ENCODE assay signal across 10 cellular contexts in genomic region chr12:15978431-15978950, GRCh38.
DNase-seq lines count a peak whose midpoint lies in the region; ATAC-seq and TF ChIP-seq lines count a peak whose summit lies in the region.
"Had no signal": no experiment of that assay in that cellular context is flagged by ENCODE, and none has a peak within 500 bp of the region (broad histone marks: within the 10 kb centered on the region; RNA-seq: fewer than 3 reads in every experiment).

No MANE protein-coding gene starts in this region.

- DNase-seq in A673 (ENCODE audit: low spot score): peak; percentile 4
- DNase-seq in LoVo (ENCODE audit: low spot score): peak; percentile 31
- DNase-seq in epithelial cell of esophagus (ENCODE audit: low read depth): peak; percentile 67
- no peak for DNase-seq in lower lobe of right lung
- DNase-seq in anterior cingulate cortex (lab: John Stamatoyannopoulos, UW): no peak
- no peak for DNase-seq in activated CD4-positive, alpha-beta T cell treated with anti-CD3 and anti-CD28 coated beads, Interleukin-2, amount 50 U/mL, for 4 hours
- DNase-seq: NCI-H2107 had no signal

- no peak for TF ChIP-seq CTCF in A673 (conservative IDR thresholded peaks at IDR 0.05; ENCODE audit: low read depth, low read length)
- no peak for TF ChIP-seq CTCF in epithelial cell of esophagus (IDR thresholded peaks at IDR 0.05; ENCODE audit: insufficient read depth, low read depth, low read length, missing control alignments)
- TF ChIP-seq CTCF in lower lobe of right lung (IDR thresholded peaks at IDR 0.05): no peak

- CTCF ChIA-PET in A673 (lab: Charles Lee): interaction anchor here (0.6 kb wide), 1 partner anchor 65 kb away, joined by 3 read pairs; no protein-coding TSS in a partner anchor

- H3K4me3 ChIP-seq in A673 (ENCODE audit: low read depth, low read length, poor library complexity, severe bottlenecking): no peak overlapping the region
- H3K4me3 ChIP-seq in epithelial cell of esophagus (ENCODE audit: low read length): no peak overlapping the region
- H3K4me3 ChIP-seq in lower lobe of right lung: no peak overlapping the region
- H3K4me3 ChIP-seq: lung had no signal

- peaks cover 12% of the 10 kb centered on the region for H3K4me1 ChIP-seq in A673 (ENCODE audit: insufficient read depth, low read length, poor library complexity, severe bottlenecking)
- peaks cover 36% of the 10 kb centered on the region for H3K4me1 ChIP-seq in lower lobe of right lung

- BruUV-seq in A673 (replicated peaks; lab: Mats Ljungman, UMichigan): no TSS peak

- POLR2A ChIA-PET in A673 (lab: Charles Lee; ENCODE audit: low non-redundant PET): no interaction called here

- H3K27ac ChIP-seq in A673 (ENCODE audit: low read depth, low read length, poor library complexity, severe bottlenecking): no peak overlapping the region
- peak overlapping the region; percentile 53 for H3K27ac ChIP-seq in lower lobe of right lung

- no peaks in the 10 kb centered on the region for H3K27me3 ChIP-seq in A673 (replicated peaks; ENCODE audit: insufficient read depth, low read depth, low read length, poor library complexity)
- H3K27me3 ChIP-seq in lower lobe of right lung (ENCODE audit: low read depth): no peaks in the 10 kb centered on the region

- no peaks in the 10 kb centered on the region for H3K36me3 ChIP-seq in A673 (ENCODE audit: insufficient read depth, low read length, poor library complexity, severe bottlenecking)
- peaks cover 18% of the 10 kb centered on the region for H3K36me3 ChIP-seq in lower lobe of right lung

- H3K9me3 ChIP-seq in A673 (ENCODE audit: low read depth, low read length, poor library complexity, severe bottlenecking): no peaks in the 10 kb centered on the region
- H3K9me3 ChIP-seq in lower lobe of right lung: no peaks in the 10 kb centered on the region

- intact Hi-C loops in A673 (cut with micrococcal nuclease; ENCODE audit: unreplicated experiment): no loop called here
- intact Hi-C loops in lower lobe of right lung (cut with DNase I): no loop called here

- ATAC-seq in lower lobe of right lung (peak; percentile 76 to 88), HG03039 (IDR thresholded peaks at IDR 0.05; ENCODE audit: unreplicated experiment) (no peak), HG02588 (IDR thresholded peaks at IDR 0.05; ENCODE audit: unreplicated experiment) (no peak)

Comparison
In these comparisons a context has a peak if more than half of its experiments do, and no peak if none do; other contexts are left out.
1. DNase-seq: peak in A673 (single experiment), LoVo (single experiment) and epithelial cell of esophagus (single experiment); none in lower lobe of right lung (single experiment), anterior cingulate cortex (0 of 58) and activated CD4-positive, alpha-beta T cell treated with anti-CD3 and anti-CD28 coated beads, Interleukin-2, amount 50 U/mL, for 4 hours (0 of 2).
2. ATAC-seq: peak in lower lobe of right lung (2 of 2); none in HG03039 (single experiment) and HG02588 (single experiment).